1 cellular context compared by ENCODE assay signal in genomic region chr12:119154435-119154818, GRCh38.
TF ChIP-seq lines count a peak whose summit lies in the region.

No MANE protein-coding gene starts in this region.

TF ChIP-seq in K562, 482 proteins besides CTCF, POLR2A, EP300 and RAD21 (continued from another document):
- TF ChIP-seq POLR2AphosphoS5 (IDR thresholded peaks at IDR 0.05; ENCODE audit: control insufficient read depth, insufficient read depth, low read depth, low read length): no peak
- TF ChIP-seq RFX1 (IDR thresholded peaks at IDR 0.05): no peak
- TF ChIP-seq CREB1 (IDR thresholded peaks at IDR 0.05): no peak
- no peak for TF ChIP-seq CREB1 (CRISPR knock-in tag; IDR thresholded peaks at IDR 0.05)
- TF ChIP-seq WHSC1 (IDR thresholded peaks at IDR 0.05; ENCODE audit: low read length): no peak
